8 cellular contexts compared by ENCODE assay signal in the genomic region with DNA sequence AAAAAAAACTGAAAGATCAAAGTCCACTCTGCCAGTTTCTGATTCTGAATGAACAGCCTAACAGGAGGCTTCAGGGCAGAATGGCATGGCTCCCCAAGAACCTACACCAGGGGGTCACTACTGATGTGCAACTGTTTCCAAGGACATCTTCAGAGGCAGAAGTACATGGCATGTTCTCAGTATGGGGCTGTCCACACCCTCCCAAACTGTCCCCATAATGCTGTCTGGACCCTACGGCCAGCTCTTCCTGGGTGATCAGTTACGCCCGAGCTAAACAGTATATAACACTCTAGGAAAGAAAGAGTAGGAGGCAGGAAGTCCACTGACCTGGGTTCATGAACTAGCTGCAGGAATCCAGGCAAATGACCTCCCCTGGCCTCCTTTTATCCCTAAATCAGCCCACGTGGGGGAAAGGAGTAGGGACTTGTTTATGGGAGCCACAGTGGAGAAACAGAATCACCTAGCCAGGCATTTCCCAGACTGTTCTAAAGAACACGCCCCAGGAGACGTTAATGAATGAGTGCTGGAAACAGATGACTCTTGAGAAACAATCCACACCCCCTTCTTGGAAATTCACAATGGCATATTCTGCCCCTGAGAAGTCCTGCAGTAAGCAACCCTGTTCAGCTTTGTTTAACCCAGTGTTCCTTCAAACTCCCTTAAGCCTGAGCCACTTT. TPM values are rescaled to one million over a fixed set of nuclear protein-coding genes. Genes with fewer than 3 reads are reported as not detected.
DNase-seq lines count a peak whose midpoint lies in the region; ATAC-seq and TF ChIP-seq lines count a peak whose summit lies in the region.

No MANE protein-coding gene starts in this region.

- peaks cover 86% of the 10 kb centered on the region for H3K36me3 Mint-ChIP-seq in Calu3 (ENCODE audit: insufficient read depth, unreplicated experiment)

- peak overlapping the region; percentile 71 for H3K4me3 Mint-ChIP-seq in Calu3 (ENCODE audit: low read depth, unreplicated experiment)

- peaks cover 51% of the 10 kb centered on the region for H3K4me1 ChIP-seq in rectal smooth muscle tissue (ENCODE audit: control insufficient read depth, insufficient read depth, low read length)

- peak overlapping the region; percentile 40 for H3K9ac ChIP-seq in rectal smooth muscle tissue (ENCODE audit: low read length)

- H3K9me3 Mint-ChIP-seq in Calu3 (ENCODE audit: low read depth, unreplicated experiment), result no peaks in the 10 kb centered on the region

- H3K4me3 ChIP-seq in WI38 (ENCODE audit: low read depth, low read length) (peak overlapping the region; percentile 84), rectal smooth muscle tissue (ENCODE audit: low read length) (peak overlapping the region; percentile 94)

- CTCF ChIA-PET in Calu3 (lab: Charles Lee), result interaction anchor here (1.6 to 2.0 kb wide), 3 partner anchors 16 to 33 kb away, joined by 7 read pairs; no protein-coding TSS in a partner anchor

- H3K27ac Mint-ChIP-seq in Calu3 (ENCODE audit: unreplicated experiment), result peak overlapping the region; percentile 74

- peaks cover 80% of the 10 kb centered on the region for H3K4me1 Mint-ChIP-seq in Calu3 (ENCODE audit: low read depth, unreplicated experiment)

- ATAC-seq in HG02610 (IDR thresholded peaks at IDR 0.05; ENCODE audit: unreplicated experiment) (no peak), HG03025 (IDR thresholded peaks at IDR 0.05; ENCODE audit: low FRiP score, unreplicated experiment) (no peak)

- intact Hi-C loops in Calu3 (cut with micrococcal nuclease; ENCODE audit: unreplicated experiment), result loop anchor here (2.0 kb wide), 1 partner anchor 17 kb away; no protein-coding TSS in a partner anchor

- H3K27me3 ChIP-seq in rectal smooth muscle tissue (ENCODE audit: control insufficient read depth, insufficient read depth, low read length), result no peaks in the 10 kb centered on the region

- TF ChIP-seq CTCF in Calu3 (IDR thresholded peaks at IDR 0.05; ENCODE audit: unreplicated experiment) (no peak), WI38 (IDR thresholded peaks at IDR 0.05; ENCODE audit: low read depth, low read length) (no peak)

- peak overlapping the region; percentile 96 for H3K27ac ChIP-seq in rectal smooth muscle tissue (ENCODE audit: low read depth, low read length)

- H3K27me3 Mint-ChIP-seq in Calu3 (ENCODE audit: unreplicated experiment), result no peaks in the 10 kb centered on the region

- DNase-seq in Calu3 (no peak), fibroblast of peridontal ligament (ENCODE audit: extremely low read depth) (peak; percentile 38), NCI-H1048 (lab: John Stamatoyannopoulos, UW) (no peak)
- no peak for DNase-seq in effector CD4-positive, alpha-beta T cell

- H3K36me3 ChIP-seq in rectal smooth muscle tissue (ENCODE audit: control insufficient read depth, insufficient read depth, low read length), result no peaks in the 10 kb centered on the region

- BruUV-seq in Calu3 (replicated peaks; lab: Mats Ljungman, UMichigan), result no TSS peak

RNA-seq across cellular contexts. Expression of a gene that starts 2.5 kb away (rescaled TPM):
- total RNA-seq in Calu3 (2022), result 229 and 289 TPM in 2 replicates

RNA-seq across cellular contexts. Expression of a gene that starts 19.5 kb away (rescaled TPM):
- total RNA-seq in Calu3 (2022), result 46.8 and 54.0 TPM in 2 replicates

RNA-seq across cellular contexts. Expression of a gene that starts 19.8 kb away (rescaled TPM):
- 102 and 117 TPM in 2 replicates for total RNA-seq in Calu3 (2022)

RNA-seq across cellular contexts. Expression of a gene that starts 29.0 kb away (rescaled TPM):
- 1.1 and 1.5 TPM in 2 replicates for total RNA-seq in Calu3 (2022)
